Comparison of ENCODE assay signal across 1 cellular context in genomic region chr7:102236592-102237287, GRCh38.
TF ChIP-seq lines count a peak whose summit lies in the region.

No MANE protein-coding gene starts in this region.

TF ChIP-seq in HepG2, 621 proteins besides CTCF, POLR2A, EP300 and RAD21 (continued from another document):
- no peak for TF ChIP-seq ZNF513 (CRISPR knock-in tag; conservative IDR thresholded peaks at IDR 0.05)
- TF ChIP-seq HMGXB4 (CRISPR knock-in tag; IDR thresholded peaks at IDR 0.05; ENCODE audit: borderline replicate concordance in 1 of 2, low read depth in 1 of 2) = no peak
- TF ChIP-seq ZNF687 (CRISPR knock-in tag; IDR thresholded peaks at IDR 0.05) = peak; percentile 48
- no peak for TF ChIP-seq ZNF782 (CRISPR knock-in tag; IDR thresholded peaks at IDR 0.05; ENCODE audit: borderline replicate concordance)
- peak; percentile 97 for TF ChIP-seq STAG1 (CRISPR knock-in tag; IDR thresholded peaks at IDR 0.05)
- no peak for TF ChIP-seq SKIL (CRISPR knock-in tag; IDR thresholded peaks at IDR 0.05; ENCODE audit: borderline replicate concordance)
- no peak for TF ChIP-seq ZNF441 (CRISPR knock-in tag; IDR thresholded peaks at IDR 0.05; ENCODE audit: borderline replicate concordance)
- TF ChIP-seq FOSL1 (CRISPR knock-in tag; IDR thresholded peaks at IDR 0.05; ENCODE audit: borderline replicate concordance) = no peak
- no peak for TF ChIP-seq ZNF792 (CRISPR knock-in tag; IDR thresholded peaks at IDR 0.05)
- no peak for TF ChIP-seq AFF4 (CRISPR knock-in tag; IDR thresholded peaks at IDR 0.05)
- no peak for TF ChIP-seq RXRB (CRISPR knock-in tag; IDR thresholded peaks at IDR 0.05; ENCODE audit: borderline replicate concordance)
- no peak for TF ChIP-seq ZBTB46 (CRISPR knock-in tag; IDR thresholded peaks at IDR 0.05; ENCODE audit: borderline replicate concordance)
- no peak for TF ChIP-seq MNT (IDR thresholded peaks at IDR 0.05)
- TF ChIP-seq ZSCAN5A (CRISPR knock-in tag; IDR thresholded peaks at IDR 0.05; ENCODE audit: borderline replicate concordance) = no peak
- no peak for TF ChIP-seq MZF1 (CRISPR knock-in tag; IDR thresholded peaks at IDR 0.05; ENCODE audit: borderline replicate concordance)
- no peak for TF ChIP-seq TGIF2 (CRISPR knock-in tag; IDR thresholded peaks at IDR 0.05)
- no peak for TF ChIP-seq ZNF230 (CRISPR knock-in tag; IDR thresholded peaks at IDR 0.05)
- peak; percentile 39; the same call in 1 of the 2 replicates for TF ChIP-seq KDM2A (CRISPR knock-in tag; IDR thresholded peaks at IDR 0.05; ENCODE audit: borderline replicate concordance, low read depth)
- 0 out of 2 replicates have a peak, but pooled peaks have one; percentile 62 for TF ChIP-seq MIXL1 (CRISPR knock-in tag; IDR thresholded peaks at IDR 0.05)
- TF ChIP-seq XRCC5 (optimal IDR thresholded peaks at IDR 0.05; ENCODE audit: low read length) = peak; percentile 28
- TF ChIP-seq TMF1 (CRISPR knock-in tag; IDR thresholded peaks at IDR 0.05; ENCODE audit: low read depth) = no peak
- no peak for TF ChIP-seq ZNF18 (CRISPR knock-in tag; IDR thresholded peaks at IDR 0.05; ENCODE audit: insufficient replicate concordance)
- TF ChIP-seq KMT2A (CRISPR knock-in tag; IDR thresholded peaks at IDR 0.05) = no peak
- no peak for TF ChIP-seq ZNF451 (CRISPR knock-in tag; IDR thresholded peaks at IDR 0.05)
- TF ChIP-seq HOXA9 (CRISPR knock-in tag; IDR thresholded peaks at IDR 0.05; ENCODE audit: borderline replicate concordance) = no peak
- no peak for TF ChIP-seq NR0B2 (CRISPR knock-in tag; IDR thresholded peaks at IDR 0.05)
- peak; percentile 42; the same call in 1 of the 2 replicates for TF ChIP-seq KDM5B (CRISPR knock-in tag; IDR thresholded peaks at IDR 0.05; ENCODE audit: borderline replicate concordance)
- TF ChIP-seq ZFY (CRISPR knock-in tag; IDR thresholded peaks at IDR 0.05) = no peak
- no peak for TF ChIP-seq AKAP8 (CRISPR knock-in tag; IDR thresholded peaks at IDR 0.05)
- TF ChIP-seq FOXJ3 (CRISPR knock-in tag; IDR thresholded peaks at IDR 0.05; ENCODE audit: borderline replicate concordance) = no peak
- TF ChIP-seq ZNF224 (CRISPR knock-in tag; IDR thresholded peaks at IDR 0.05) = 0 out of 2 replicates have a peak, but pooled peaks have one; percentile 33
- no peak for TF ChIP-seq IKZF1 (IDR thresholded peaks at IDR 0.05)
- no peak for TF ChIP-seq ZNF460 (CRISPR knock-in tag; IDR thresholded peaks at IDR 0.05; ENCODE audit: borderline replicate concordance)
